8 cellular contexts compared by ENCODE assay signal in genomic region chr6:108781419-108782110, GRCh38.
DNase-seq lines count a peak whose midpoint lies in the region; ATAC-seq and TF ChIP-seq lines count a peak whose summit lies in the region.

No MANE protein-coding gene starts in this region.

- no peaks in the 10 kb centered on the region for H3K9me3 Mint-ChIP-seq in memory B cell

- no peaks in the 10 kb centered on the region for H3K36me3 Mint-ChIP-seq in memory B cell

- H4K20me1 ChIP-seq in mammary epithelial cell (ENCODE audit: insufficient read depth, low read length): no peaks in the 10 kb centered on the region

- no TSS peak for BruUV-seq in mammary epithelial cell (replicated peaks; lab: Mats Ljungman, UMichigan)

- peaks cover 6% of the 10 kb centered on the region for H3K27me3 Mint-ChIP-seq in memory B cell

- H3K36me3 ChIP-seq in cardiac muscle cell (no peaks in the 10 kb centered on the region), mammary epithelial cell (ENCODE audit: insufficient read depth, low read length) (no peaks in the 10 kb centered on the region), upper lobe of right lung (no peaks in the 10 kb centered on the region)

- H3K4me2 ChIP-seq in mammary epithelial cell (ENCODE audit: insufficient read depth, low read depth, low read length): peak overlapping the region; percentile 85

- dilution Hi-C loops in mammary epithelial cell (cut with HindIII; ENCODE audit: low sequenced_read_pairs): loop anchor here (5.0 kb wide), 4 partner anchors 46 to 214 kb away; no protein-coding TSS in a partner anchor

- in situ Hi-C loops in mammary epithelial cell (cut with MboI; ENCODE audit: low sequenced_read_pairs in 2 of 2): loop anchor here in 1 of 2 donors (5.0 to 10.0 kb wide), 2 partner anchors 77 to 219 kb away; partner anchors contain the start of gene FOXO3

- H3K27ac Mint-ChIP-seq in memory B cell: no peak overlapping the region

- 22% methylated on average over 13 of the region's 14 CpGs for WGBS in mammary epithelial cell (ENCODE audit: low coverage, missing lambda C conversion rate)

- CTCF ChIA-PET in mammary epithelial cell (lab: Charles Lee; ENCODE audit: low non-redundant PET): interaction anchor here (0.7 kb wide), 1 partner anchor 200 kb away, joined by 3 read pairs; no protein-coding TSS in a partner anchor

- no peak for TF ChIP-seq CTCF in cardiac muscle cell (IDR thresholded peaks at IDR 0.05; ENCODE audit: low read depth, low read length)
- no peak for TF ChIP-seq CTCF in mammary epithelial cell (conservative IDR thresholded peaks at IDR 0.05 in 1 of 2, IDR thresholded peaks at IDR 0.05 in 1 of 2; ENCODE audit: extremely low read depth in 1 of 2, insufficient read depth in 1 of 2, low read depth in 1 of 2, low read length in 2 of 2)
- no peak for TF ChIP-seq CTCF in upper lobe of right lung (IDR thresholded peaks at IDR 0.05)

- no peaks in the 10 kb centered on the region for H3K9me3 ChIP-seq in cardiac muscle cell (ENCODE audit: low read depth)
- no peaks in the 10 kb centered on the region for H3K9me3 ChIP-seq in mammary epithelial cell (replicated peaks; ENCODE audit: insufficient read depth, low read length)
- H3K9me3 ChIP-seq in upper lobe of right lung: no peaks in the 10 kb centered on the region

- H3K4me1 Mint-ChIP-seq in memory B cell: peaks cover 26% of the 10 kb centered on the region

- H2AFZ ChIP-seq in mammary epithelial cell (ENCODE audit: low read depth, low read length): peak overlapping the region; percentile 83

- H3K79me2 ChIP-seq in mammary epithelial cell (ENCODE audit: insufficient read depth, low read length): no peaks in the 10 kb centered on the region

- H3K27ac ChIP-seq in cardiac muscle cell (no peak overlapping the region), mammary epithelial cell (ENCODE audit: insufficient read depth, low read depth, low read length) (no peak overlapping the region), upper lobe of right lung (no peak overlapping the region)

- H3K27me3 ChIP-seq in cardiac muscle cell (peaks cover 82% of the 10 kb centered on the region), mammary epithelial cell (ENCODE audit: insufficient read depth, low read length) (no peaks in the 10 kb centered on the region), upper lobe of right lung (no peaks in the 10 kb centered on the region)

- H3K4me1 ChIP-seq in cardiac muscle cell (ENCODE audit: low read depth) (no peaks in the 10 kb centered on the region), mammary epithelial cell (ENCODE audit: insufficient read depth, low read length) (peaks cover 23% of the 10 kb centered on the region), upper lobe of right lung (peaks cover 15% of the 10 kb centered on the region)

- intact Hi-C loops in cardiac septum (cut with DNase I) (loop anchor here (2.0 to 5.0 kb wide), 3 partner anchors 116 to 239 kb away; no protein-coding TSS in a partner anchor), mammary epithelial cell (cut with micrococcal nuclease) (loop anchor here (1.0 to 5.0 kb wide), 8 partner anchors 54 to 292 kb away; no protein-coding TSS in a partner anchor), upper lobe of right lung (cut with DNase I) (loop anchor here (10.0 kb wide), 1 partner anchor 227 kb away; no protein-coding TSS in a partner anchor)

- H3K4me3 Mint-ChIP-seq in memory B cell: peak overlapping the region; percentile 83

- DNase-seq in cardiac muscle cell (ENCODE audit: low read depth in 1 of 2, low spot score in 1 of 2) (no peak), cardiac septum (ENCODE audit: low spot score) (no peak), mammary epithelial cell (peak; percentile 17), memory B cell (ENCODE audit: low spot score in 2 of 2) (no peak), upper lobe of right lung (no peak), NCI-H82 treated with DMSO at 0.1 percent for 48 hours (lab: John Stamatoyannopoulos, UW; ENCODE audit: unreplicated experiment) (no peak), cerebellum (ENCODE audit: low spot score) (no peak)

- ATAC-seq in memory B cell (ENCODE audit: low read depth) (no peak), upper lobe of right lung (no peak), HG03460 (IDR thresholded peaks at IDR 0.05; ENCODE audit: unreplicated experiment) (no peak)

- H3K9ac ChIP-seq in mammary epithelial cell (ENCODE audit: insufficient read depth, low read length): peak overlapping the region; percentile 55

- H3K4me3 ChIP-seq in cardiac muscle cell (peak overlapping the region; percentile 48), mammary epithelial cell (replicated peaks in 1 of 3; ENCODE audit: insufficient read depth in 1 of 3, low read depth in 2 of 3, low read length in 3 of 3) (peak overlapping the region in 2 of 3 experiments; percentile 45 to 52), upper lobe of right lung (peak overlapping the region; percentile 62)
